In genomic region chr16:29820730-29821662, GRCh38 we compare ENCODE assay signal across 8 cellular contexts. TPM values are rescaled to one million over a fixed set of nuclear protein-coding genes. Genes with fewer than 3 reads are reported as not detected.
DNase-seq lines count a peak whose midpoint lies in the region; ATAC-seq, FAIRE-seq and TF ChIP-seq lines count a peak whose summit lies in the region.

No MANE protein-coding gene starts in this region.

- peaks cover under 1% of the 10 kb centered on the region for H3K27me3 Mint-ChIP-seq in activated naive CD8-positive, alpha-beta T cell treated with anti-CD3 and anti-CD28 coated beads for 36 hours

- TF ChIP-seq CTCF in AG04450 (IDR thresholded peaks at IDR 0.05; ENCODE audit: low read depth, low read length) = no peak
- TF ChIP-seq CTCF in kidney (IDR thresholded peaks at IDR 0.05; ENCODE audit: borderline replicate concordance, extremely low read depth, insufficient read depth) = no peak

- H3K27ac ChIP-seq in AG04450 (ENCODE audit: low read depth, low read length) (peak overlapping the region; percentile 92), kidney (ENCODE audit: low read depth in 2 of 2, low read length in 2 of 2) (peak overlapping the region; percentile 87 to 90)

- H3K27ac Mint-ChIP-seq in activated naive CD8-positive, alpha-beta T cell treated with anti-CD3 and anti-CD28 coated beads for 36 hours = peak overlapping the region; percentile 94

- ATAC-seq in GM19023 (IDR thresholded peaks at IDR 0.05; ENCODE audit: unreplicated experiment) = peak; percentile 43
- peak; percentile 20 for ATAC-seq in stimulated activated naive CD8-positive, alpha-beta T cell treated with anti-CD3 and anti-CD28 coated beads, Interleukin-15, Interleukin-2, amounts not matched to agents 100 U/mL and 50 U/mL, for 24 hours

- CTCF ChIA-PET in AG04450 (lab: Charles Lee) = interaction anchor here (0.5 to 5.6 kb wide), 4 partner anchors 13 to 28 kb away, joined by 3 to 41 read pairs (median 6); no protein-coding TSS in a partner anchor

- peaks cover 0 to 6% of the 10 kb centered on the region in 2 donors for H3K36me3 ChIP-seq in kidney (ENCODE audit: control insufficient read depth in 1 of 2, insufficient read depth in 2 of 2, low read length in 2 of 2)

- H3K9me3 ChIP-seq in AG04450 (ENCODE audit: control insufficient read depth, insufficient read depth, low read length) (no peaks in the 10 kb centered on the region; the same call in 1 of the 2 replicates), kidney (ENCODE audit: control insufficient read depth in 1 of 2, low read length in 2 of 2) (no peaks in the 10 kb centered on the region)

- DNase-seq in AG04450 (ENCODE audit: low read depth, low spot score) = no peak
- peak; percentile 58 for DNase-seq in LoVo (ENCODE audit: low spot score)
- peak; percentile 61 for DNase-seq in activated naive CD8-positive, alpha-beta T cell treated with anti-CD3 and anti-CD28 coated beads for 36 hours
- DNase-seq in kidney = peak; percentile 92
- peak; percentile 67 for DNase-seq in stimulated activated naive CD8-positive, alpha-beta T cell treated with anti-CD3 and anti-CD28 coated beads, Interleukin-15, Interleukin-2, amounts not matched to agents 100 U/mL and 50 U/mL, for 24 hours
- no peak for DNase-seq in NCI-H1048 (lab: John Stamatoyannopoulos, UW)
- DNase-seq in NCI-H1105 treated with DMSO at 0.1 percent for 48 hours (lab: John Stamatoyannopoulos, UW) = no peak

- no peak for FAIRE-seq in kidney (lab: Jason Lieb, UNC)

- H3K4me3 ChIP-seq in AG04450 (ENCODE audit: low read depth, low read length) = peak overlapping the region; percentile 93
- H3K4me3 ChIP-seq in kidney (ENCODE audit: low read length in 2 of 2) = peak overlapping the region; percentile 84 to 86

- H3K27me3 ChIP-seq in AG04450 (ENCODE audit: control insufficient read depth, insufficient read depth, low read length) = no peaks in the 10 kb centered on the region

- peak overlapping the region; percentile 89 for H3K4me3 Mint-ChIP-seq in activated naive CD8-positive, alpha-beta T cell treated with anti-CD3 and anti-CD28 coated beads for 36 hours

- peaks cover 24% of the 10 kb centered on the region for H3K36me3 Mint-ChIP-seq in activated naive CD8-positive, alpha-beta T cell treated with anti-CD3 and anti-CD28 coated beads for 36 hours

- no peaks in the 10 kb centered on the region for H3K9me3 Mint-ChIP-seq in activated naive CD8-positive, alpha-beta T cell treated with anti-CD3 and anti-CD28 coated beads for 36 hours

- H3K4me1 Mint-ChIP-seq in activated naive CD8-positive, alpha-beta T cell treated with anti-CD3 and anti-CD28 coated beads for 36 hours = peaks cover 69% of the 10 kb centered on the region

- POLR2A ChIA-PET in AG04450 (lab: Yijun Ruan, JAX) = interaction anchor here (0.8 to 1.1 kb wide), 3 partner anchors 13 to 78 kb away, joined by 4 to 5 read pairs (median 5); partner anchors contain the start of gene SEZ6L2

- peaks cover 27 to 38% of the 10 kb centered on the region in 2 donors for H3K4me1 ChIP-seq in kidney (ENCODE audit: control insufficient read depth in 1 of 2, insufficient read depth in 1 of 2, low read depth in 1 of 2, low read length in 2 of 2)

- peak overlapping the region; percentile 20 to 86 for H3K9ac ChIP-seq in kidney (ENCODE audit: low read length in 2 of 2)

- intact Hi-C loops in kidney (cut with DNase I) = no loop called here

RNA-seq across cellular contexts. Expression of gene MVP, which starts 0.7 kb away (rescaled TPM):
- polyA plus RNA-seq in AG04450 (2011; rRNA removed) (251 and 321 TPM in 2 replicates), kidney (ENCODE audit: insufficient read depth, low read depth, low replicate concordance) (123 TPM)
- polyA minus RNA-seq in AG04450 (2011; rRNA and poly(A)+ RNA removed) = 629 and 988 TPM in 2 replicates
- 10 to 100 TPM; 30.7 to 30.8 TPM for total RNA-seq in activated naive CD8-positive, alpha-beta T cell treated with anti-CD3 and anti-CD28 coated beads for 36 hours
- total RNA-seq in kidney = 271 TPM

RNA-seq across cellular contexts. Expression of gene PAGR1, which starts 5.0 kb away (rescaled TPM):
- 14.3 and 14.5 TPM in 2 replicates for polyA plus RNA-seq in AG04450 (2011; rRNA removed)
- polyA minus RNA-seq in AG04450 (2011; rRNA and poly(A)+ RNA removed) = 2.7 and 4.9 TPM in 2 replicates
- total RNA-seq in activated naive CD8-positive, alpha-beta T cell treated with anti-CD3 and anti-CD28 coated beads for 36 hours = 10 to 100 TPM; 33.7 to 34.8 TPM
- 23.5 TPM for total RNA-seq in kidney
- 30.0 TPM for polyA plus RNA-seq in kidney (ENCODE audit: insufficient read depth, low read depth, low replicate concordance)

RNA-seq across cellular contexts. Expression of gene PRRT2, which starts 9.0 kb away (rescaled TPM):
- 5.7 and 6.1 TPM in 2 replicates for polyA plus RNA-seq in AG04450 (2011; rRNA removed)
- polyA minus RNA-seq in AG04450 (2011; rRNA and poly(A)+ RNA removed) = 3.6 and 3.7 TPM in 2 replicates
- total RNA-seq in activated naive CD8-positive, alpha-beta T cell treated with anti-CD3 and anti-CD28 coated beads for 36 hours = 1 to 10 TPM in 1 of 2 experiments, under 1 TPM in 1; 0.52 to 1.3 TPM
- total RNA-seq in kidney = 1.9 TPM
- polyA plus RNA-seq in kidney (ENCODE audit: insufficient read depth, low read depth, low replicate concordance) = 0.88 TPM

RNA-seq across cellular contexts. Expression of gene MAZ, which starts 14.7 kb away (rescaled TPM):
- polyA plus RNA-seq in AG04450 (2011; rRNA removed) (58.4 and 79.6 TPM in 2 replicates), kidney (ENCODE audit: insufficient read depth, low read depth, low replicate concordance) (85.5 TPM)
- 141 and 195 TPM in 2 replicates for polyA minus RNA-seq in AG04450 (2011; rRNA and poly(A)+ RNA removed)
- total RNA-seq in activated naive CD8-positive, alpha-beta T cell treated with anti-CD3 and anti-CD28 coated beads for 36 hours = 100 to 1,000 TPM; 427 to 438 TPM
- 137 TPM for total RNA-seq in kidney

RNA-seq across cellular contexts. Expression of gene KIF22, which starts 30.4 kb away (rescaled TPM):
- 14.1 and 19.9 TPM in 2 replicates for polyA plus RNA-seq in AG04450 (2011; rRNA removed)
- 32.2 and 33.5 TPM in 2 replicates for polyA minus RNA-seq in AG04450 (2011; rRNA and poly(A)+ RNA removed)
- total RNA-seq in activated naive CD8-positive, alpha-beta T cell treated with anti-CD3 and anti-CD28 coated beads for 36 hours = 100 to 1,000 TPM; 145 to 150 TPM
- 32.3 TPM for total RNA-seq in kidney
- 42.9 TPM for polyA plus RNA-seq in kidney (ENCODE audit: insufficient read depth, low read depth, low replicate concordance)

Comparison
In these comparisons a context has a peak if more than half of its experiments do, and no peak if none do; other contexts are left out.
1. DNase-seq: peak in LoVo (single experiment), activated naive CD8-positive, alpha-beta T cell treated with anti-CD3 and anti-CD28 coated beads for 36 hours (single experiment), kidney (single experiment) and stimulated activated naive CD8-positive, alpha-beta T cell treated with anti-CD3 and anti-CD28 coated beads, Interleukin-15, Interleukin-2, amounts not matched to agents 100 U/mL and 50 U/mL, for 24 hours (single experiment); none in AG04450 (single experiment), NCI-H1048 (single experiment) and NCI-H1105 treated with DMSO at 0.1 percent for 48 hours (single experiment).